ENCODE assay signal across 8 cellular contexts in the genomic region with DNA sequence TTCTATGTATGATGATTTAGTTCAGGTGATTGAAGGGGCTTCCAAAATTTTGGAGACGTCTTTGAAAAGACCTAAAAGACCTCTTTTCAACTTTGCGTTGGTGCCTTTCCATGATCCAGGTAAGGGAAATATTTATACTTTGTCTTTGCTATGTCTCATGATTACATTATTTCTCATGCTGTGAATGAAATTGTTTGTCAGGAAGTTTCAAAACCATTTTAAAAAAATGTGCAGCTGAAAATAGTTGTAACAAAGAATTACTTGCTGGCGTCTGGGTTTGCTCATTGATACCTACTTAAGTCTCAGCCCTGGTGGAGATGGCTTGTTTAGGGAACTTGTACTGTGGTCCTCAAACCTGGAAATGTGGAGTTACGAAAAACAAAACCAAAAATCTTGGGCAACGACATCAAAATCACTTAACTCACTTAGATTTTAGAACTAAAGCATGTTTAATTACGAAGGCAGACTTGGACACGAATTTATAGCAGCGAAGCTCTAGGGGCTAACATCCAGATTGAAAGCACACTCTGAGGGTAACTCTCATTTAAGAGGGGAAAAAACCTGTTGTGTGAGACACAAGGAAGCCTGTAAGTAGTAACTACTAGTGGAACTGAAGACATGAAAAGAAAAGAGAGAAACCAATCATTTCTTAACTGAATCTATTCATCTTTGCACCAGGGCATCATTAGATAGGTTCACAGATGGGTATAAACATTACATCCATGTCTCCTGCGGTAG. TPM values are rescaled to one million over a fixed set of nuclear protein-coding genes. Genes with fewer than 3 reads are reported as not detected.
DNase-seq lines count a peak whose midpoint lies in the region; TF ChIP-seq lines count a peak whose summit lies in the region.

No MANE protein-coding gene starts in this region.

- H3K27ac Mint-ChIP-seq in T-helper 1 cell treated with Interleukin-12 subunit alpha and Interleukin-12 subunit beta and Interleukin-4 antibody, amounts not matched to agents 30 μg/mL and 1 μg/mL, for 36 hours, result no peak overlapping the region
- no peak overlapping the region for H3K27ac Mint-ChIP-seq in activated T-helper 1 cell treated with anti-CD3 and anti-CD28 coated beads, Interleukin-12 subunit alpha, Interleukin-12 subunit beta, Interleukin-2, Interleukin-4 antibody, amounts not matched to agents 30 ng/mL and 10 ng/mL and 1 ng/mL, durations not matched to agents 14 hours and 24 hours and 36 hours

- peaks cover 18% of the 10 kb centered on the region for H3K9me3 Mint-ChIP-seq in T-helper 1 cell treated with Interleukin-12 subunit alpha and Interleukin-12 subunit beta and Interleukin-4 antibody, amounts not matched to agents 30 μg/mL and 1 μg/mL, for 36 hours
- H3K9me3 Mint-ChIP-seq in activated T-helper 1 cell treated with anti-CD3 and anti-CD28 coated beads, Interleukin-12 subunit alpha, Interleukin-12 subunit beta, Interleukin-2, Interleukin-4 antibody, amounts not matched to agents 30 ng/mL and 10 ng/mL and 1 ng/mL, durations not matched to agents 14 hours and 24 hours and 36 hours, result peaks cover 18% of the 10 kb centered on the region

- 33 to 50% (median 36%) methylated on average over 9 of the region's 9 CpGs for WGBS in spleen, 5 donors

- peaks cover 17% of the 10 kb centered on the region for H3K4me1 Mint-ChIP-seq in T-helper 1 cell treated with Interleukin-12 subunit alpha and Interleukin-12 subunit beta and Interleukin-4 antibody, amounts not matched to agents 30 μg/mL and 1 μg/mL, for 36 hours (ENCODE audit: low read depth)
- peaks cover 18% of the 10 kb centered on the region for H3K4me1 Mint-ChIP-seq in activated T-helper 1 cell treated with anti-CD3 and anti-CD28 coated beads, Interleukin-12 subunit alpha, Interleukin-12 subunit beta, Interleukin-2, Interleukin-4 antibody, amounts not matched to agents 30 ng/mL and 10 ng/mL and 1 ng/mL, durations not matched to agents 14 hours and 24 hours and 36 hours (ENCODE audit: low read depth)

- no peaks in the 10 kb centered on the region for H3K36me3 ChIP-seq in iPS-18a (ENCODE audit: control insufficient read depth, low read depth, low read length)
- no peaks in the 10 kb centered on the region for H3K36me3 ChIP-seq in spleen
- no peaks in the 10 kb centered on the region for H3K36me3 ChIP-seq in WERI-Rb-1

- H3K27me3 ChIP-seq in iPS-18a (ENCODE audit: control insufficient read depth, insufficient read depth, low read length) (peaks cover 27% of the 10 kb centered on the region), spleen (replicated peaks in 1 of 7) (peaks cover 0 to 53% (median 8%) of the 10 kb centered on the region in 7 donors), WERI-Rb-1 (ENCODE audit: insufficient read depth, low read depth, severe bottlenecking) (peaks cover 39% of the 10 kb centered on the region)

- H3K27me3 Mint-ChIP-seq in T-helper 1 cell treated with Interleukin-12 subunit alpha and Interleukin-12 subunit beta and Interleukin-4 antibody, amounts not matched to agents 30 μg/mL and 1 μg/mL, for 36 hours (ENCODE audit: low read depth), result peaks cover 63% of the 10 kb centered on the region
- H3K27me3 Mint-ChIP-seq in activated T-helper 1 cell treated with anti-CD3 and anti-CD28 coated beads, Interleukin-12 subunit alpha, Interleukin-12 subunit beta, Interleukin-2, Interleukin-4 antibody, amounts not matched to agents 30 ng/mL and 10 ng/mL and 1 ng/mL, durations not matched to agents 14 hours and 24 hours and 36 hours (ENCODE audit: insufficient read depth), result peaks cover 59% of the 10 kb centered on the region

- H3K36me3 Mint-ChIP-seq in T-helper 1 cell treated with Interleukin-12 subunit alpha and Interleukin-12 subunit beta and Interleukin-4 antibody, amounts not matched to agents 30 μg/mL and 1 μg/mL, for 36 hours (ENCODE audit: low read depth), result peaks cover 10% of the 10 kb centered on the region
- peaks cover 2% of the 10 kb centered on the region for H3K36me3 Mint-ChIP-seq in activated T-helper 1 cell treated with anti-CD3 and anti-CD28 coated beads, Interleukin-12 subunit alpha, Interleukin-12 subunit beta, Interleukin-2, Interleukin-4 antibody, amounts not matched to agents 30 ng/mL and 10 ng/mL and 1 ng/mL, durations not matched to agents 14 hours and 24 hours and 36 hours (ENCODE audit: low read depth)

- intact Hi-C loops in activated T-helper 1 cell treated with anti-CD3 and anti-CD28 coated beads, Interleukin-12 subunit alpha, Interleukin-12 subunit beta, Interleukin-2, Interleukin-4 antibody, amounts not matched to agents 30 ng/mL and 10 ng/mL and 1 ng/mL, durations not matched to agents 14 hours and 24 hours and 36 hours (cut with micrococcal nuclease), result loop anchor here (5.0 to 10.0 kb wide), 2 partner anchors 480 to 637 kb away; no protein-coding TSS in a partner anchor
- intact Hi-C loops in spleen (cut with DNase I; ENCODE audit: low total_unique reads), result no loop called here

- peak overlapping the region; percentile 43 for H3K9ac ChIP-seq in iPS-18a (ENCODE audit: low read length)

- H3K4me3 ChIP-seq in iPS-18a (ENCODE audit: low read length) (peak overlapping the region; percentile 86), spleen (peak overlapping the region; percentile 24 to 66 (median 40)), WERI-Rb-1 (ENCODE audit: low read depth, low read length) (no peak overlapping the region)

- TF ChIP-seq POLR2A in spleen (IDR thresholded peaks at IDR 0.05), result no peak

- DNase-seq in T-helper 1 cell (no peak), spleen (no peak), NCI-H526 treated with DMSO at 0.1 percent for 48 hours (lab: John Stamatoyannopoulos, UW) (no peak), WERI-Rb-1 (no peak)
- no peak for DNase-seq in activated T-helper 1 cell treated with anti-CD3 and anti-CD28 coated beads, Interleukin-12 subunit alpha, Interleukin-12 subunit beta, Interleukin-2, Interleukin-4 antibody, amounts not matched to agents 30 ng/mL and 10 ng/mL and 1 ng/mL, durations not matched to agents 14 hours and 24 hours and 36 hours (ENCODE audit: low spot score)
- DNase-seq in NK-92 treated with Interleukin-12 subunit alpha and Interleukin-12 subunit beta, amount 100 ng/mL, for 24 hours (lab: John Stamatoyannopoulos, UW), result no peak

- peak overlapping the region; percentile 57 for H3K4me3 Mint-ChIP-seq in T-helper 1 cell treated with Interleukin-12 subunit alpha and Interleukin-12 subunit beta and Interleukin-4 antibody, amounts not matched to agents 30 μg/mL and 1 μg/mL, for 36 hours
- H3K4me3 Mint-ChIP-seq in activated T-helper 1 cell treated with anti-CD3 and anti-CD28 coated beads, Interleukin-12 subunit alpha, Interleukin-12 subunit beta, Interleukin-2, Interleukin-4 antibody, amounts not matched to agents 30 ng/mL and 10 ng/mL and 1 ng/mL, durations not matched to agents 14 hours and 24 hours and 36 hours, result peak overlapping the region; percentile 70

- H3K4me1 ChIP-seq in iPS-18a (ENCODE audit: control insufficient read depth, low read depth, low read length) (peaks cover 15% of the 10 kb centered on the region), spleen (peaks cover 0 to 21% (median 12%) of the 10 kb centered on the region in 6 donors)

- TF ChIP-seq CTCF in spleen (IDR thresholded peaks at IDR 0.05 in 8 of 11, conservative IDR thresholded peaks at IDR 0.05 in 3 of 11) (no peak), WERI-Rb-1 (IDR thresholded peaks at IDR 0.05; ENCODE audit: low read depth, low read length) (no peak)

- no peaks in the 10 kb centered on the region for H3K9me3 ChIP-seq in iPS-18a (ENCODE audit: control insufficient read depth, low read depth, low read length)
- peaks cover 0 to 23% (median 18%) of the 10 kb centered on the region in 8 donors for H3K9me3 ChIP-seq in spleen
- H3K9me3 ChIP-seq in WERI-Rb-1 (ENCODE audit: severe bottlenecking), result no peaks in the 10 kb centered on the region

- H3K27ac ChIP-seq in iPS-18a (ENCODE audit: low read length) (no peak overlapping the region), spleen (peak overlapping the region; percentile 38 to 84 (median 78)), WERI-Rb-1 (no peak overlapping the region)

RNA-seq across cellular contexts. Expression of gene HMCN1, which starts 0.9 kb away (rescaled TPM):
- total RNA-seq in activated T-helper 1 cell treated with anti-CD3 and anti-CD28 coated beads, Interleukin-12 subunit alpha, Interleukin-12 subunit beta, Interleukin-2, Interleukin-4 antibody, amounts not matched to agents 30 ng/mL and 10 ng/mL and 1 ng/mL, durations not matched to agents 14 hours and 24 hours and 36 hours, result under 0.01 TPM in 1 of 2 replicates, not detected in the other
- total RNA-seq in spleen, result 10 to 100 TPM; 16.8 to 28.8 (median 21.2) TPM
- polyA plus RNA-seq in spleen, result 1 to 10 TPM; 1.2 to 4.2 (median 3.0) TPM

Comparison
In these comparisons a context has a peak if more than half of its experiments do, and no peak if none do; other contexts are left out.
1. H3K27ac ChIP-seq: peak in spleen (8 of 8); none in iPS-18a (single experiment) and WERI-Rb-1 (single experiment).
2. RNA of gene HMCN1, which starts 0.9 kb away (total RNA-seq): 16.8 to 28.8 TPM in spleen; under 0.01 TPM in activated T-helper 1 cell treated with anti-CD3 and anti-CD28 coated beads, Interleukin-12 subunit alpha, Interleukin-12 subunit beta, Interleukin-2, Interleukin-4 antibody, amounts not matched to agents 30 ng/mL and 10 ng/mL and 1 ng/mL, durations not matched to agents 14 hours and 24 hours and 36 hours; every median in the first group is over 10 times any median in the second.